In genomic region chr1:47554901-47555300, GRCh38 we compare ENCODE assay signal across 25 cellular contexts.
DNase-seq lines count a peak whose midpoint lies in the region; ATAC-seq, FAIRE-seq and TF ChIP-seq lines count a peak whose summit lies in the region.
"Had no signal": no experiment of that assay in that cellular context is flagged by ENCODE, and none has a peak within 500 bp of the region (broad histone marks: within the 10 kb centered on the region; RNA-seq: fewer than 3 reads in every experiment).

No MANE protein-coding gene starts in this region.

- H3K9me3 Mint-ChIP-seq in HFFc6 (no peaks in the 10 kb centered on the region), type B pancreatic cell (no peaks in the 10 kb centered on the region)
- H3K9me3 Mint-ChIP-seq: activated naive CD8-positive, alpha-beta T cell treated with anti-CD3 and anti-CD28 coated beads for 36 hours; activated T-helper 2 cell treated with anti-CD3 and anti-CD28 coated beads, Interferon-gamma antibody, Interleukin-2, Interleukin-4, amounts not matched to agents 10 μg/mL and 5 μg/mL and 100 μg/mL, durations not matched to agents 14 hours and 24 hours and 36 hours; endodermal cell; neural crest cell; stimulated activated effector memory CD8-positive, alpha-beta T cell treated with anti-CD3 and anti-CD28 coated beads, Interleukin-12 subunit alpha, Interleukin-12 subunit beta, amount 100 ng/mL, for 72 hours had no signal

- peak; percentile 62 for FAIRE-seq in bronchial epithelial cell (lab: Jason Lieb, UNC)

- no peak overlapping the region for H3K27ac ChIP-seq in upper lobe of left lung
- H3K27ac ChIP-seq: heart left ventricle, prostate gland, VCaP had no signal

- no peak for TF ChIP-seq CTCF in HFFc6 (IDR thresholded peaks at IDR 0.05)
- TF ChIP-seq CTCF in bronchial epithelial cell (IDR thresholded peaks at IDR 0.05; ENCODE audit: insufficient read depth, low read length, severe bottlenecking), result no peak
- TF ChIP-seq CTCF in type B pancreatic cell (conservative IDR thresholded peaks at IDR 0.05), result no peak
- TF ChIP-seq CTCF in upper lobe of left lung (IDR thresholded peaks at IDR 0.05), result no peak

- H3K9me3 ChIP-seq in upper lobe of left lung, result no peaks in the 10 kb centered on the region
- H3K9me3 ChIP-seq: BE2C, heart left ventricle, prostate gland, testis had no signal

- H3K36me3 Mint-ChIP-seq in HFFc6 (ENCODE audit: low read depth) (no peaks in the 10 kb centered on the region), type B pancreatic cell (no peaks in the 10 kb centered on the region)
- H3K36me3 Mint-ChIP-seq: activated naive CD8-positive, alpha-beta T cell treated with anti-CD3 and anti-CD28 coated beads for 36 hours; stimulated activated effector memory CD8-positive, alpha-beta T cell treated with anti-CD3 and anti-CD28 coated beads, Interleukin-12 subunit alpha, Interleukin-12 subunit beta, amount 100 ng/mL, for 72 hours had no signal

- H3K27me3 ChIP-seq in bronchial epithelial cell (ENCODE audit: control insufficient read depth, insufficient read depth, low read length), result no peaks in the 10 kb centered on the region
- no peaks in the 10 kb centered on the region for H3K27me3 ChIP-seq in upper lobe of left lung
- H3K27me3 ChIP-seq: BE2C, testis had no signal

- no peak for TF ChIP-seq POLR2A in upper lobe of left lung (IDR thresholded peaks at IDR 0.05)

- H3K4me1 Mint-ChIP-seq in HFFc6 (ENCODE audit: low read depth), result no peaks in the 10 kb centered on the region; the same call in 1 of the 2 replicates
- H3K4me1 Mint-ChIP-seq in type B pancreatic cell (ENCODE audit: unreplicated experiment), result peaks cover 25% of the 10 kb centered on the region
- H3K4me1 Mint-ChIP-seq: activated naive CD8-positive, alpha-beta T cell treated with anti-CD3 and anti-CD28 coated beads for 36 hours; stimulated activated effector memory CD8-positive, alpha-beta T cell treated with anti-CD3 and anti-CD28 coated beads, Interleukin-12 subunit alpha, Interleukin-12 subunit beta, amount 100 ng/mL, for 72 hours; T-helper 17 cell had no signal

- peak; percentile 55 for DNase-seq in HFFc6
- peak; percentile 63 for DNase-seq in bronchial epithelial cell (ENCODE audit: low read depth)
- DNase-seq in iris pigment epithelial cell (ENCODE audit: low read depth), result peak; percentile 78
- no peak for DNase-seq in type B pancreatic cell (ENCODE audit: extremely low spot score, unreplicated experiment)
- DNase-seq in NCI-H774 (lab: John Stamatoyannopoulos, UW), result no peak
- no peak for DNase-seq in upper lobe of left lung
- DNase-seq in HUDEP-2 (lab: John Stamatoyannopoulos, UW; ENCODE audit: unreplicated experiment in 76 of 76), result no peak
- DNase-seq: activated naive CD8-positive, alpha-beta T cell treated with anti-CD3 and anti-CD28 coated beads for 36 hours; BE2C; COR-L47; heart left ventricle; left ventricle myocardium superior; NCI-H1092 treated with DMSO at 0.1 percent for 48 hours; NCI-H2081 treated with DMSO at 0.1 percent for 48 hours; NCI-H446 treated with DMSO at 0.1 percent for 48 hours; NK-92 treated with Interleukin-12 subunit alpha and Interleukin-12 subunit beta, amount 100 ng/mL, for 24 hours; stimulated activated CD4-positive, alpha-beta T cell treated with anti-CD3 and anti-CD28 coated beads, Interleukin-1b, Interleukin-23, amount 100 ng/mL, for 48 hours; T-helper 17 cell had no signal

- peaks cover 0 to 22% (median 12%) of the 10 kb centered on the region in 4 donors for H3K4me1 ChIP-seq in upper lobe of left lung
- H3K4me1 ChIP-seq: BE2C, heart left ventricle, prostate gland had no signal

- 88 to 95% methylated on average over 1 of the region's 1 CpG for WGBS in upper lobe of left lung, 2 donors

- H3K4me3 ChIP-seq in bronchial epithelial cell (ENCODE audit: low read depth, low read length), result no peak overlapping the region
- no peak overlapping the region for H3K4me3 ChIP-seq in upper lobe of left lung
- H3K4me3 ChIP-seq: heart left ventricle, prostate gland, testis had no signal

- no peaks in the 10 kb centered on the region for H3K36me3 ChIP-seq in bronchial epithelial cell (ENCODE audit: control insufficient read depth, insufficient read depth, low read length)
- no peaks in the 10 kb centered on the region for H3K36me3 ChIP-seq in upper lobe of left lung
- H3K36me3 ChIP-seq: BE2C, heart left ventricle, prostate gland had no signal

- no peak overlapping the region for H3K27ac Mint-ChIP-seq in HFFc6
- peak overlapping the region; percentile 15 for H3K27ac Mint-ChIP-seq in type B pancreatic cell
- H3K27ac Mint-ChIP-seq: activated naive CD8-positive, alpha-beta T cell treated with anti-CD3 and anti-CD28 coated beads for 36 hours; activated T-helper 2 cell treated with anti-CD3 and anti-CD28 coated beads, Interferon-gamma antibody, Interleukin-2, Interleukin-4, amounts not matched to agents 10 μg/mL and 5 μg/mL and 100 μg/mL, durations not matched to agents 14 hours and 24 hours and 36 hours; endodermal cell; stimulated activated effector memory CD8-positive, alpha-beta T cell treated with anti-CD3 and anti-CD28 coated beads, Interleukin-12 subunit alpha, Interleukin-12 subunit beta, amount 100 ng/mL, for 72 hours; T-helper 17 cell had no signal

- no peak for ATAC-seq in upper lobe of left lung (ENCODE audit: low FRiP score in 2 of 2)
- ATAC-seq: heart left ventricle; left ventricle myocardium superior; stimulated activated effector memory CD8-positive, alpha-beta T cell treated with anti-CD3 and anti-CD28 coated beads, Interleukin-12 subunit alpha, Interleukin-12 subunit beta, amount 100 ng/mL, for 72 hours; T-helper 17 cell had no signal

- no peak for TF ChIP-seq EP300 in upper lobe of left lung (IDR thresholded peaks at IDR 0.05)

- H3K27me3 Mint-ChIP-seq in HFFc6 (ENCODE audit: insufficient read depth) (peaks cover 45% of the 10 kb centered on the region), type B pancreatic cell (peaks cover 27% of the 10 kb centered on the region)

- H3K4me3 Mint-ChIP-seq in HFFc6, result no peak overlapping the region
- H3K4me3 Mint-ChIP-seq in type B pancreatic cell, result no peak overlapping the region
- H3K4me3 Mint-ChIP-seq: activated naive CD8-positive, alpha-beta T cell treated with anti-CD3 and anti-CD28 coated beads for 36 hours; endodermal cell; neural crest cell; stimulated activated effector memory CD8-positive, alpha-beta T cell treated with anti-CD3 and anti-CD28 coated beads, Interleukin-12 subunit alpha, Interleukin-12 subunit beta, amount 100 ng/mL, for 72 hours; T-helper 17 cell had no signal

Comparison
In these comparisons a context has a peak if more than half of its experiments do, and no peak if none do; other contexts are left out.
1. DNase-seq: peak in HFFc6 (single experiment), bronchial epithelial cell (single experiment) and iris pigment epithelial cell (single experiment); none in type B pancreatic cell (single experiment), NCI-H774 (single experiment), upper lobe of left lung (0 of 2) and HUDEP-2 (0 of 76).